19 cellular contexts compared by ENCODE assay signal in genomic region chr19:15935167-15935702, GRCh38. TPM values are rescaled to one million over a fixed set of nuclear protein-coding genes. Genes with fewer than 3 reads are reported as not detected.
DNase-seq lines count a peak whose midpoint lies in the region; ATAC-seq and TF ChIP-seq lines count a peak whose summit lies in the region.
"Had no signal": no experiment of that assay in that cellular context is flagged by ENCODE, and none has a peak within 500 bp of the region (broad histone marks: within the 10 kb centered on the region; RNA-seq: fewer than 3 reads in every experiment).

No MANE protein-coding gene starts in this region.

- no peaks in the 10 kb centered on the region for H3K4me1 ChIP-seq in breast epithelium
- H3K4me1 ChIP-seq: gastrocnemius medialis, SJCRH30 had no signal

- DNase-seq in MCF 10A (ENCODE audit: unreplicated experiment) (no peak), breast epithelium (ENCODE audit: low spot score in 2 of 2) (no peak), SHP77 treated with DMSO at 0.1 percent for 48 hours (lab: John Stamatoyannopoulos, UW) (peak; percentile 38), left colon (no peak), dedifferentiated amniotic fluid mesenchymal stem cell (ENCODE audit: extremely low spot score) (no peak), HuH-7.5 (ENCODE audit: low spot score) (no peak)
- DNase-seq in activated CD8-positive, alpha-beta T cell treated with anti-CD3 and anti-CD28 coated beads, Interleukin-2, amount 10 ng/mL, durations not matched to agents 7 days and 5 days, result no peak
- DNase-seq: activated CD4-positive, alpha-beta memory T cell treated with anti-CD3 and anti-CD28 coated beads for 36 hours; amniotic stem cell; NCI-H1417; NCI-H2227 treated with DMSO at 0.1 percent for 48 hours; nephron progenitor cell had no signal

- CTCF ChIA-PET in MCF 10A (lab: Yijun Ruan, JAX), result no interaction called here
- CTCF ChIA-PET in activated CD8-positive, alpha-beta T cell treated with anti-CD3 and anti-CD28 coated beads, Interleukin-2, amount 10 ng/mL, durations not matched to agents 7 days and 5 days (lab: Charles Lee), result no interaction called here

- H3K27me3 Mint-ChIP-seq in MCF 10A (ENCODE audit: insufficient read depth, unreplicated experiment), result no peaks in the 10 kb centered on the region
- H3K27me3 Mint-ChIP-seq in activated CD8-positive, alpha-beta T cell treated with anti-CD3 and anti-CD28 coated beads, Interleukin-2, amount 10 ng/mL, durations not matched to agents 7 days and 5 days (ENCODE audit: low read depth), result peaks cover 20% of the 10 kb centered on the region

- peak overlapping the region; percentile 93 for H3K27ac Mint-ChIP-seq in MCF 10A (ENCODE audit: low read depth, unreplicated experiment)
- no peak overlapping the region for H3K27ac Mint-ChIP-seq in activated CD8-positive, alpha-beta T cell treated with anti-CD3 and anti-CD28 coated beads, Interleukin-2, amount 10 ng/mL, durations not matched to agents 7 days and 5 days
- H3K27ac Mint-ChIP-seq: activated T-helper 1 cell treated with anti-CD3 and anti-CD28 coated beads, Interleukin-12 subunit alpha, Interleukin-12 subunit beta, Interleukin-2, Interleukin-4 antibody, amounts not matched to agents 30 ng/mL and 10 ng/mL and 1 ng/mL, durations not matched to agents 14 hours and 24 hours and 36 hours; nephron progenitor cell; stimulated activated naive CD8-positive, alpha-beta T cell treated with anti-CD3 and anti-CD28 coated beads, Interleukin-15, Interleukin-2, amounts not matched to agents 100 ng/mL and 50 ng/mL, for 24 hours had no signal

- no peak for TF ChIP-seq POLR2A in breast epithelium (IDR thresholded peaks at IDR 0.05)

- no peaks in the 10 kb centered on the region for H3K9me3 ChIP-seq in breast epithelium
- H3K9me3 ChIP-seq: gastrocnemius medialis, SJCRH30 had no signal

- BruUV-seq in MCF 10A (replicated peaks; lab: Mats Ljungman, UMichigan), result no TSS peak

- POLR2A ChIA-PET in MCF 10A (lab: Yijun Ruan, JAX), result interaction anchor here (0.6 to 1.0 kb wide), 2 partner anchors 9 to 381 kb away, joined by 3 read pairs; no protein-coding TSS in a partner anchor
- POLR2A ChIA-PET in activated CD8-positive, alpha-beta T cell treated with anti-CD3 and anti-CD28 coated beads, Interleukin-2, amount 10 ng/mL, durations not matched to agents 7 days and 5 days (lab: Charles Lee), result no interaction called here

- TF ChIP-seq CTCF in MCF 10A (IDR thresholded peaks at IDR 0.05; ENCODE audit: unreplicated experiment), result no peak
- TF ChIP-seq CTCF in breast epithelium (IDR thresholded peaks at IDR 0.05), result no peak

- H3K4me3 ChIP-seq in breast epithelium, result no peak overlapping the region
- H3K4me3 ChIP-seq: gastrocnemius medialis, lung, SJCRH30 had no signal

- ATAC-seq in left colon (peak; percentile 45), HG02852 (IDR thresholded peaks at IDR 0.05; ENCODE audit: unreplicated experiment) (no peak)
- no peak for ATAC-seq in activated CD8-positive, alpha-beta T cell treated with anti-CD3 and anti-CD28 coated beads, Interleukin-2, amount 10 ng/mL, durations not matched to agents 7 days and 5 days
- ATAC-seq: gastrocnemius medialis had no signal

- peaks cover 0 to 18% of the 10 kb centered on the region in 2 donors for H3K27me3 ChIP-seq in breast epithelium
- H3K27me3 ChIP-seq: gastrocnemius medialis, SJCRH30 had no signal

- H3K36me3 ChIP-seq in breast epithelium, result no peaks in the 10 kb centered on the region
- H3K36me3 ChIP-seq: gastrocnemius medialis, SJCRH30 had no signal

- peak overlapping the region in 1 of 2 donors; percentile 84 for H3K27ac ChIP-seq in breast epithelium
- H3K27ac ChIP-seq: SJCRH30 had no signal

- intact Hi-C loops in MCF 10A (cut with micrococcal nuclease) (no loop called here), breast epithelium (cut with DNase I; ENCODE audit: low total_unique reads) (no loop called here), left colon (cut with DNase I, micrococcal nuclease) (no loop called here)

- peaks cover 14% of the 10 kb centered on the region for H3K4me1 Mint-ChIP-seq in MCF 10A (ENCODE audit: insufficient read depth, unreplicated experiment)
- no peaks in the 10 kb centered on the region for H3K4me1 Mint-ChIP-seq in activated CD8-positive, alpha-beta T cell treated with anti-CD3 and anti-CD28 coated beads, Interleukin-2, amount 10 ng/mL, durations not matched to agents 7 days and 5 days (ENCODE audit: low read depth)
- H3K4me1 Mint-ChIP-seq: nephron progenitor cell had no signal

- no peak overlapping the region for H3K4me3 Mint-ChIP-seq in MCF 10A (ENCODE audit: unreplicated experiment)
- H3K4me3 Mint-ChIP-seq in activated CD8-positive, alpha-beta T cell treated with anti-CD3 and anti-CD28 coated beads, Interleukin-2, amount 10 ng/mL, durations not matched to agents 7 days and 5 days, result no peak overlapping the region
- H3K4me3 Mint-ChIP-seq: activated CD4-positive, alpha-beta memory T cell treated with anti-CD3 and anti-CD28 coated beads for 36 hours; activated T-helper 1 cell treated with anti-CD3 and anti-CD28 coated beads, Interleukin-12 subunit alpha, Interleukin-12 subunit beta, Interleukin-2, Interleukin-4 antibody, amounts not matched to agents 30 ng/mL and 10 ng/mL and 1 ng/mL, durations not matched to agents 14 hours and 24 hours and 36 hours; nephron progenitor cell; stimulated activated naive CD8-positive, alpha-beta T cell treated with anti-CD3 and anti-CD28 coated beads, Interleukin-15, Interleukin-2, amounts not matched to agents 100 ng/mL and 50 ng/mL, for 24 hours had no signal

- H3K9me3 Mint-ChIP-seq in MCF 10A (ENCODE audit: unreplicated experiment), result no peaks in the 10 kb centered on the region
- no peaks in the 10 kb centered on the region for H3K9me3 Mint-ChIP-seq in activated CD8-positive, alpha-beta T cell treated with anti-CD3 and anti-CD28 coated beads, Interleukin-2, amount 10 ng/mL, durations not matched to agents 7 days and 5 days (ENCODE audit: insufficient read depth)
- H3K9me3 Mint-ChIP-seq: stimulated activated naive CD8-positive, alpha-beta T cell treated with anti-CD3 and anti-CD28 coated beads, Interleukin-15, Interleukin-2, amounts not matched to agents 100 ng/mL and 50 ng/mL, for 24 hours had no signal

- no peaks in the 10 kb centered on the region for H3K36me3 Mint-ChIP-seq in MCF 10A (ENCODE audit: insufficient read depth, unreplicated experiment)
- H3K36me3 Mint-ChIP-seq in activated CD8-positive, alpha-beta T cell treated with anti-CD3 and anti-CD28 coated beads, Interleukin-2, amount 10 ng/mL, durations not matched to agents 7 days and 5 days (ENCODE audit: low read depth), result peaks cover 2% of the 10 kb centered on the region

RNA-seq across cellular contexts. Expression of gene CYP4F11, which starts 0.9 kb away (rescaled TPM):
- total RNA-seq in MCF 10A (2022) (8.1 and 10.5 TPM in 2 replicates), breast epithelium (1 to 10 TPM in 2 of 3 donors, under 1 TPM in 1; 0.16 to 8.8 (median 3.1) TPM), left colon (10 to 100 TPM; 12.0 to 14.3 TPM)
- not detected for total RNA-seq in activated CD8-positive, alpha-beta T cell treated with anti-CD3 and anti-CD28 coated beads, Interleukin-2, amount 10 ng/mL, durations not matched to agents 7 days and 5 days
- total RNA-seq: activated CD4-positive, alpha-beta memory T cell treated with anti-CD3 and anti-CD28 coated beads for 36 hours; activated T-helper 1 cell treated with anti-CD3 and anti-CD28 coated beads, Interleukin-12 subunit alpha, Interleukin-12 subunit beta, Interleukin-2, Interleukin-4 antibody, amounts not matched to agents 30 ng/mL and 10 ng/mL and 1 ng/mL, durations not matched to agents 14 hours and 24 hours and 36 hours; chondrocyte; SJCRH30 had no signal

RNA-seq across cellular contexts. Expression of gene OR10H4, which starts 13.6 kb away (rescaled TPM):
- total RNA-seq in MCF 10A (2022), result not detected in 2 replicates
- not detected for total RNA-seq in breast epithelium
- total RNA-seq in left colon, result not detected
- not detected for total RNA-seq in activated CD8-positive, alpha-beta T cell treated with anti-CD3 and anti-CD28 coated beads, Interleukin-2, amount 10 ng/mL, durations not matched to agents 7 days and 5 days
- total RNA-seq: activated CD4-positive, alpha-beta memory T cell treated with anti-CD3 and anti-CD28 coated beads for 36 hours; activated T-helper 1 cell treated with anti-CD3 and anti-CD28 coated beads, Interleukin-12 subunit alpha, Interleukin-12 subunit beta, Interleukin-2, Interleukin-4 antibody, amounts not matched to agents 30 ng/mL and 10 ng/mL and 1 ng/mL, durations not matched to agents 14 hours and 24 hours and 36 hours; chondrocyte; gastrocnemius medialis; lung; SJCRH30 had no signal

RNA-seq across cellular contexts. Expression of gene CYP4F2, which starts 37.4 kb away (rescaled TPM):
- total RNA-seq in MCF 10A (2022), result 0.14 and 0.59 TPM in 2 replicates
- under 1 TPM in 1 of 3 donors, not detected in 2; under 0.01 TPM for total RNA-seq in breast epithelium
- 10 to 100 TPM in 1 of 2 donors, 1 to 10 TPM in 1; 8.5 to 11.1 TPM for total RNA-seq in left colon
- total RNA-seq in activated CD8-positive, alpha-beta T cell treated with anti-CD3 and anti-CD28 coated beads, Interleukin-2, amount 10 ng/mL, durations not matched to agents 7 days and 5 days, result not detected
- total RNA-seq: activated CD4-positive, alpha-beta memory T cell treated with anti-CD3 and anti-CD28 coated beads for 36 hours; activated T-helper 1 cell treated with anti-CD3 and anti-CD28 coated beads, Interleukin-12 subunit alpha, Interleukin-12 subunit beta, Interleukin-2, Interleukin-4 antibody, amounts not matched to agents 30 ng/mL and 10 ng/mL and 1 ng/mL, durations not matched to agents 14 hours and 24 hours and 36 hours; chondrocyte; SJCRH30 had no signal
